2 cellular contexts compared by ENCODE assay signal in the genomic region with DNA sequence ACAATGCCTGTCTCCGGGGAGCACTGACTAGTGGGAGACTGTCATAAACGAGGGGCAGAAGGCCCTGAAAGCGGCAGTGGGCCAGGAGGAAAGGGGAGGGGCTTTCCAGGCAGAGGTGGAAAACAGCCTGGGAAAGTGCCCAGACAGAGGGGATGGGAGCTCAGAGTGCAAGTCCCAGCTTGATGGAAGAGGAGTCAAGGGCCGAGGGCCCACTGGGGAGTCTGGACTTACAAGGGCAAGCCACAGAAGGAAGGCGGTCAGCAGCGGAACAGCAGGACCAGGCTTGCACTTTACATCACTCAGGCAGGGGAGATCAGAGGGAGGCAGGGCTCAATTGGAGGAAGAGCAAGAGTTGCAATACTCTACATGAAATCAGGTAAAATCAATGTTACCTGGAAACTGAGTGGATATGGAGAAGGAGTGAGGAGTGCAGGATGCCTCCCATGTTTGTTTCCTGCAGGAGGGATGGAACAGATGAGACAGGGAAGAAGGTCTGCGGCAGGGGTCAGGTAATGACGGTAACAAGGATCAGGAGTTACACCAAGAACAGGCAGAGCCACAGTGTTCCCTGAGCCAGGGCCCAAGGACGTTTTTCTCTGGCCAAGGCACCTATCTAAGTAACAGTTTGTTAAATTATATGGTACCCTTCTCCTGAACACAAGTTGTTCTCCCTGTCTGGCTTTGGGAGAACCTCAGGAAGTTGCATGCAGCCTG.
TF ChIP-seq lines count a peak whose summit lies in the region.

No MANE protein-coding gene starts in this region.

TF ChIP-seq in liver, 16 proteins besides CTCF, POLR2A, EP300 and RAD21:
- TF ChIP-seq, protein P1, sequence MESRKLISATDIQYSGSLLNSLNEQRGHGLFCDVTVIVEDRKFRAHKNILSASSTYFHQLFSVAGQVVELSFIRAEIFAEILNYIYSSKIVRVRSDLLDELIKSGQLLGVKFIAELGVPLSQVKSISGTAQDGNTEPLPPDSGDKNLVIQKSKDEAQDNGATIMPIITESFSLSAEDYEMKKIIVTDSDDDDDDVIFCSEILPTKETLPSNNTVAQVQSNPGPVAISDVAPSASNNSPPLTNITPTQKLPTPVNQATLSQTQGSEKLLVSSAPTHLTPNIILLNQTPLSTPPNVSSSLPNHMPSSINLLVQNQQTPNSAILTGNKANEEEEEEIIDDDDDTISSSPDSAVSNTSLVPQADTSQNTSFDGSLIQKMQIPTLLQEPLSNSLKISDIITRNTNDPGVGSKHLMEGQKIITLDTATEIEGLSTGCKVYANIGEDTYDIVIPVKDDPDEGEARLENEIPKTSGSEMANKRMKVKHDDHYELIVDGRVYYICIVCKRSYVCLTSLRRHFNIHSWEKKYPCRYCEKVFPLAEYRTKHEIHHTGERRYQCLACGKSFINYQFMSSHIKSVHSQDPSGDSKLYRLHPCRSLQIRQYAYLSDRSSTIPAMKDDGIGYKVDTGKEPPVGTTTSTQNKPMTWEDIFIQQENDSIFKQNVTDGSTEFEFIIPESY (IDR thresholded peaks at IDR 0.05), result no peak
- TF ChIP-seq TAF1 (conservative IDR thresholded peaks at IDR 0.05), result no peak

TF ChIP-seq in HepG2, 621 proteins besides CTCF, POLR2A, EP300 and RAD21:
- TF ChIP-seq ZNF33B (CRISPR knock-in tag; IDR thresholded peaks at IDR 0.05), result no peak
- TF ChIP-seq ZNF879 (CRISPR knock-in tag; IDR thresholded peaks at IDR 0.05), result no peak
- TF ChIP-seq, protein P2, sequence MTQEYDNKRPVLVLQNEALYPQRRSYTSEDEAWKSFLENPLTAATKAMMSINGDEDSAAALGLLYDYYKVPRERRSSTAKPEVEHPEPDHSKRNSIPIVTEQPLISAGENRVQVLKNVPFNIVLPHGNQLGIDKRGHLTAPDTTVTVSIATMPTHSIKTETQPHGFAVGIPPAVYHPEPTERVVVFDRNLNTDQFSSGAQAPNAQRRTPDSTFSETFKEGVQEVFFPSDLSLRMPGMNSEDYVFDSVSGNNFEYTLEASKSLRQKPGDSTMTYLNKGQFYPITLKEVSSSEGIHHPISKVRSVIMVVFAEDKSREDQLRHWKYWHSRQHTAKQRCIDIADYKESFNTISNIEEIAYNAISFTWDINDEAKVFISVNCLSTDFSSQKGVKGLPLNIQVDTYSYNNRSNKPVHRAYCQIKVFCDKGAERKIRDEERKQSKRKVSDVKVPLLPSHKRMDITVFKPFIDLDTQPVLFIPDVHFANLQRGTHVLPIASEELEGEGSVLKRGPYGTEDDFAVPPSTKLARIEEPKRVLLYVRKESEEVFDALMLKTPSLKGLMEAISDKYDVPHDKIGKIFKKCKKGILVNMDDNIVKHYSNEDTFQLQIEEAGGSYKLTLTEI (CRISPR knock-in tag; conservative IDR thresholded peaks at IDR 0.05), result no peak
- no peak for TF ChIP-seq RXRB (CRISPR knock-in tag; IDR thresholded peaks at IDR 0.05; ENCODE audit: borderline replicate concordance)
- TF ChIP-seq ZNF235 (CRISPR knock-in tag; IDR thresholded peaks at IDR 0.05; ENCODE audit: borderline replicate concordance), result no peak
- TF ChIP-seq ARNTL (CRISPR knock-in tag; IDR thresholded peaks at IDR 0.05), result no peak
